ENCODE assay signal across 14 cellular contexts in genomic region chr3:44942202-44942921, GRCh38. TPM values are rescaled to one million over a fixed set of nuclear protein-coding genes. Genes with fewer than 3 reads are reported as not detected.
DNase-seq lines count a peak whose midpoint lies in the region; ATAC-seq and TF ChIP-seq lines count a peak whose summit lies in the region.
"Had no signal": no experiment of that assay in that cellular context is flagged by ENCODE, and none has a peak within 500 bp of the region (broad histone marks: within the 10 kb centered on the region; RNA-seq: fewer than 3 reads in every experiment).

No MANE protein-coding gene starts in this region.

- H3K4me3 ChIP-seq in fibroblast of pulmonary artery (replicated peaks; ENCODE audit: low read depth, low read length): no peak overlapping the region
- H3K4me3 ChIP-seq: lung, SK-N-MC had no signal

- peak; percentile 40 for DNase-seq in A172 (ENCODE audit: low spot score)
- DNase-seq in HCEC 1CT: peak; percentile 83
- DNase-seq in fibroblast of pulmonary artery (ENCODE audit: low read depth): peak; percentile 29
- DNase-seq in stimulated activated CD4-positive, alpha-beta T cell treated with anti-CD3 and anti-CD28 coated beads, Interleukin-2, amount 100 ng/mL, for 24 hours: no peak
- no peak for DNase-seq in UCSD-AML1 (lab: John Stamatoyannopoulos, UW; ENCODE audit: unreplicated experiment)
- DNase-seq in GM13977 (ENCODE audit: low spot score): no peak
- no peak for DNase-seq in NCI-H1048 (lab: John Stamatoyannopoulos, UW)
- DNase-seq: activated CD4-positive, alpha-beta memory T cell treated with anti-CD3 and anti-CD28 coated beads, Interleukin-2, amount 10 ng/mL, durations not matched to agents 7 days and 5 days; amygdala; NCI-H1105 treated with DMSO at 0.1 percent for 48 hours; nephron progenitor cell had no signal

- in situ Hi-C loops in GM13977 (cut with MboI; ENCODE audit: low pct_unique_long_range_greater_than_20kb, low sequenced_read_pairs, unreplicated experiment): no loop called here

- peak; percentile 47; the same call in 2 of the 3 replicates for ATAC-seq in SK-N-SH treated with all-trans-retinoic acid at 6 μM for 48 hours

- TF ChIP-seq CTCF in fibroblast of pulmonary artery (IDR thresholded peaks at IDR 0.05; ENCODE audit: low read length, missing control alignments) (no peak), GM13977 (IDR thresholded peaks at IDR 0.05; ENCODE audit: extremely low read depth, insufficient read depth, missing control alignments) (no peak)

TF ChIP-seq in SK-N-SH treated with all-trans-retinoic acid at 6 μM for 48 hours, 23 proteins besides CTCF, POLR2A, EP300 and RAD21:
- TF ChIP-seq CSRNP3 (CRISPR knock-in tag; IDR thresholded peaks at IDR 0.05) (no peak), SNAI2 (CRISPR knock-in tag; IDR thresholded peaks at IDR 0.05) (no peak), CSDC2 (CRISPR knock-in tag; IDR thresholded peaks at IDR 0.05) (no peak), ESRRG (CRISPR knock-in tag; IDR thresholded peaks at IDR 0.05) (no peak), RARB (CRISPR knock-in tag; IDR thresholded peaks at IDR 0.05) (no peak), BACH2 (CRISPR knock-in tag; IDR thresholded peaks at IDR 0.05; ENCODE audit: borderline replicate concordance) (no peak), OSR1 (CRISPR knock-in tag; IDR thresholded peaks at IDR 0.05) (no peak), ISL1 (CRISPR knock-in tag; IDR thresholded peaks at IDR 0.05) (no peak), PPARA (CRISPR knock-in tag; IDR thresholded peaks at IDR 0.05; ENCODE audit: borderline replicate concordance) (no peak), ZFP3 (CRISPR knock-in tag; IDR thresholded peaks at IDR 0.05) (no peak), ZNF70 (CRISPR knock-in tag; IDR thresholded peaks at IDR 0.05) (no peak), ARNTL (CRISPR knock-in tag; IDR thresholded peaks at IDR 0.05; ENCODE audit: borderline replicate concordance, low read depth) (no peak), TOX (CRISPR knock-in tag; IDR thresholded peaks at IDR 0.05; ENCODE audit: borderline replicate concordance) (no peak), PATZ1 (CRISPR knock-in tag; IDR thresholded peaks at IDR 0.05; ENCODE audit: borderline replicate concordance) (no peak), ZNF565 (CRISPR knock-in tag; conservative IDR thresholded peaks at IDR 0.05; ENCODE audit: low read depth) (no peak), ZFP30 (CRISPR knock-in tag; IDR thresholded peaks at IDR 0.05) (no peak), GLIS3 (CRISPR knock-in tag; IDR thresholded peaks at IDR 0.05) (no peak)
- TF ChIP-seq, protein P1, sequence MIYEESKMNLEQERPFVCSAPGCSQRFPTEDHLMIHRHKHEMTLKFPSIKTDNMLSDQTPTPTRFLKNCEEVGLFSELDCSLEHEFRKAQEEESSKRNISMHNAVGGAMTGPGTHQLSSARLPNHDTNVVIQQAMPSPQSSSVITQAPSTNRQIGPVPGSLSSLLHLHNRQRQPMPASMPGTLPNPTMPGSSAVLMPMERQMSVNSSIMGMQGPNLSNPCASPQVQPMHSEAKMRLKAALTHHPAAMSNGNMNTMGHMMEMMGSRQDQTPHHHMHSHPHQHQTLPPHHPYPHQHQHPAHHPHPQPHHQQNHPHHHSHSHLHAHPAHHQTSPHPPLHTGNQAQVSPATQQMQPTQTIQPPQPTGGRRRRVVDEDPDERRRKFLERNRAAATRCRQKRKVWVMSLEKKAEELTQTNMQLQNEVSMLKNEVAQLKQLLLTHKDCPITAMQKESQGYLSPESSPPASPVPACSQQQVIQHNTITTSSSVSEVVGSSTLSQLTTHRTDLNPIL (CRISPR knock-in tag; IDR thresholded peaks at IDR 0.05; ENCODE audit: low read depth): no peak

RNA-seq across cellular contexts. Expression of gene ZDHHC3, which starts 33.6 kb away (rescaled TPM):
- total RNA-seq in A172 (2014; rRNA removed; shearing (Covaris generic)): 55.2 and 56.2 TPM in 2 replicates

RNA-seq across cellular contexts. Expression of gene EXOSC7, which starts 33.7 kb away (rescaled TPM):
- total RNA-seq in A172 (2014; rRNA removed; shearing (Covaris generic)): 62.5 and 65.0 TPM in 2 replicates

Comparison
In these comparisons a context has a peak if more than half of its experiments do, and no peak if none do; other contexts are left out.
1. DNase-seq: peak in A172 (single experiment), HCEC 1CT (single experiment) and fibroblast of pulmonary artery (single experiment); none in stimulated activated CD4-positive, alpha-beta T cell treated with anti-CD3 and anti-CD28 coated beads, Interleukin-2, amount 100 ng/mL, for 24 hours (0 of 2), UCSD-AML1 (single experiment), GM13977 (single experiment) and NCI-H1048 (single experiment).